14 cellular contexts compared by ENCODE assay signal in genomic region chr15:69390575-69390974, GRCh38. TPM values are rescaled to one million over a fixed set of nuclear protein-coding genes. Genes with fewer than 3 reads are reported as not detected.
DNase-seq lines count a peak whose midpoint lies in the region; ATAC-seq and TF ChIP-seq lines count a peak whose summit lies in the region.
"Had no signal": no experiment of that assay in that cellular context is flagged by ENCODE, and none has a peak within 500 bp of the region (broad histone marks: within the 10 kb centered on the region; RNA-seq: fewer than 3 reads in every experiment).

No MANE protein-coding gene starts in this region.

- H3K9me3 ChIP-seq in RWPE2 (ENCODE audit: severe bottlenecking) (no peaks in the 10 kb centered on the region), esophagus squamous epithelium (no peaks in the 10 kb centered on the region), trophoblast cell (ENCODE audit: insufficient read depth, low read depth, low read length) (no peaks in the 10 kb centered on the region)
- H3K9me3 ChIP-seq: testis had no signal

- intact Hi-C loops in esophagus squamous epithelium (cut with DNase I), result loop anchor here (5.0 kb wide), 1 partner anchor 333 kb away; no protein-coding TSS in a partner anchor

- H2BK5ac ChIP-seq in trophoblast cell (ENCODE audit: low read depth, low read length, poor library complexity), result no peak overlapping the region

- H3K79me2 ChIP-seq in trophoblast cell (ENCODE audit: control insufficient read depth, insufficient read depth, low read length, poor library complexity), result no peaks in the 10 kb centered on the region

- no peak overlapping the region for H2BK12ac ChIP-seq in trophoblast cell (ENCODE audit: low read length)

- H4K91ac ChIP-seq in trophoblast cell (ENCODE audit: low read depth, low read length), result no peak overlapping the region

- H3K14ac ChIP-seq in trophoblast cell (ENCODE audit: low read length), result no peak overlapping the region

- no peak overlapping the region for H3K18ac ChIP-seq in trophoblast cell (ENCODE audit: low read length)

- peak; percentile 77 for DNase-seq in GM03348 (ENCODE audit: low spot score)
- peak; percentile 84 for DNase-seq in RWPE2 (ENCODE audit: low spot score)
- DNase-seq in esophagus squamous epithelium (lab: John Stamatoyannopoulos, UW), result no peak
- peak; percentile 65 to 71 for DNase-seq in trophoblast cell
- no peak for DNase-seq in activated naive CD4-positive, alpha-beta T cell treated with anti-CD3 and anti-CD28 coated beads, Interleukin-2, amount 50 U/mL, for 72 hours (ENCODE audit: low spot score in 2 of 2)
- no peak for DNase-seq in osteocyte (ENCODE audit: extremely low spot score, unreplicated experiment)
- DNase-seq: activated CD4-positive, alpha-beta T cell treated with anti-CD3 and anti-CD28 coated beads, Interleukin-2, amount 10 ng/mL, durations not matched to agents 7 days and 5 days; activated effector memory CD4-positive, alpha-beta T cell treated with Interleukin-2 at 50 U/mL for 16 hours; Calu3; erythroblast; naive B cell; testis had no signal

- TF ChIP-seq POLR2A in esophagus squamous epithelium (IDR thresholded peaks at IDR 0.05), result no peak

- no peak overlapping the region for H4K8ac ChIP-seq in trophoblast cell (ENCODE audit: low read depth, low read length)

- ATAC-seq in RWPE2 (ENCODE audit: low read depth), result peak; percentile 59
- ATAC-seq in activated naive CD4-positive, alpha-beta T cell treated with anti-CD3 and anti-CD28 coated beads, Interleukin-2, amount 50 U/mL, for 72 hours, result no peak
- ATAC-seq in GM19324 (IDR thresholded peaks at IDR 0.05; ENCODE audit: low FRiP score, unreplicated experiment), result no peak
- no peak for ATAC-seq in HG02571 (IDR thresholded peaks at IDR 0.05; ENCODE audit: unreplicated experiment)

- no peak overlapping the region for H3K4me3 Mint-ChIP-seq in osteocyte (ENCODE audit: unreplicated experiment)
- H3K4me3 Mint-ChIP-seq: activated CD4-positive, alpha-beta T cell treated with anti-CD3 and anti-CD28 coated beads, Interleukin-2, amount 10 ng/mL, durations not matched to agents 7 days and 5 days; naive B cell had no signal

- H2AK5ac ChIP-seq in trophoblast cell (ENCODE audit: low read length), result no peak overlapping the region

- H3K4me2 ChIP-seq in trophoblast cell (ENCODE audit: low read length), result peak overlapping the region; percentile 23

- no peak overlapping the region for H4K12ac ChIP-seq in trophoblast cell (ENCODE audit: low read depth, low read length)

- H3K9me3 Mint-ChIP-seq in activated naive CD4-positive, alpha-beta T cell treated with anti-CD3 and anti-CD28 coated beads, Interleukin-2, amount 50 U/mL, for 72 hours, result no peaks in the 10 kb centered on the region
- no peaks in the 10 kb centered on the region for H3K9me3 Mint-ChIP-seq in osteocyte (ENCODE audit: unreplicated experiment)
- H3K9me3 Mint-ChIP-seq: activated CD4-positive, alpha-beta T cell treated with anti-CD3 and anti-CD28 coated beads, Interleukin-2, amount 10 ng/mL, durations not matched to agents 7 days and 5 days; naive B cell had no signal

- no peak overlapping the region for H3K23ac ChIP-seq in trophoblast cell (ENCODE audit: low read length)

- H3K27ac Mint-ChIP-seq in activated naive CD4-positive, alpha-beta T cell treated with anti-CD3 and anti-CD28 coated beads, Interleukin-2, amount 50 U/mL, for 72 hours, result no peak overlapping the region
- no peak overlapping the region for H3K27ac Mint-ChIP-seq in osteocyte (ENCODE audit: unreplicated experiment)
- H3K27ac Mint-ChIP-seq: activated CD4-positive, alpha-beta T cell treated with anti-CD3 and anti-CD28 coated beads, Interleukin-2, amount 10 ng/mL, durations not matched to agents 7 days and 5 days; naive B cell had no signal

- H3K36me3 Mint-ChIP-seq in activated naive CD4-positive, alpha-beta T cell treated with anti-CD3 and anti-CD28 coated beads, Interleukin-2, amount 50 U/mL, for 72 hours, result no peaks in the 10 kb centered on the region
- no peaks in the 10 kb centered on the region for H3K36me3 Mint-ChIP-seq in osteocyte (ENCODE audit: unreplicated experiment)
- H3K36me3 Mint-ChIP-seq: naive B cell had no signal

- H3K27me3 ChIP-seq in RWPE2 (ENCODE audit: insufficient read depth, poor library complexity, severe bottlenecking) (no peaks in the 10 kb centered on the region), esophagus squamous epithelium (peaks cover 0 to 9% (median 0%) of the 10 kb centered on the region in 4 donors), trophoblast cell (ENCODE audit: insufficient read depth, low read length) (no peaks in the 10 kb centered on the region)
- H3K27me3 ChIP-seq: testis had no signal

- no peak overlapping the region for H3K4ac ChIP-seq in trophoblast cell (ENCODE audit: low read depth, low read length)

- no peak overlapping the region for H3K9ac ChIP-seq in trophoblast cell (ENCODE audit: low read length)

- 55 to 77% methylated on average over 2 of the region's 2 CpGs for WGBS in esophagus squamous epithelium, 2 donors
- WGBS in trophoblast cell (ENCODE audit: extremely low coverage, insufficient coverage, insufficient read length), result no CpG with 5 or more reads among the region's 2 CpGs

- H3K36me3 ChIP-seq in RWPE2 (ENCODE audit: low read depth) (no peaks in the 10 kb centered on the region), esophagus squamous epithelium (no peaks in the 10 kb centered on the region), trophoblast cell (ENCODE audit: control insufficient read depth in 1 of 2, insufficient read depth in 2 of 2, low read length in 2 of 2) (no peaks in the 10 kb centered on the region)

- no peak overlapping the region for H3K4me3 ChIP-seq in RWPE2 (ENCODE audit: severe bottlenecking)
- H3K4me3 ChIP-seq in esophagus squamous epithelium, result no peak overlapping the region
- H3K4me3 ChIP-seq in trophoblast cell (ENCODE audit: low read depth, low read length), result no peak overlapping the region
- H3K4me3 ChIP-seq: testis had no signal

- no peaks in the 10 kb centered on the region for H3K27me3 Mint-ChIP-seq in osteocyte (ENCODE audit: unreplicated experiment)

- H3K27ac ChIP-seq in RWPE2 (ENCODE audit: poor library complexity, severe bottlenecking) (peak overlapping the region; percentile 53), esophagus squamous epithelium (peak overlapping the region in 3 of 4 donors; percentile 70 to 83 (median 81)), trophoblast cell (ENCODE audit: low read depth, low read length) (no peak overlapping the region)
- H3K27ac ChIP-seq: testis had no signal

- H2AFZ ChIP-seq in trophoblast cell (ENCODE audit: insufficient read depth, low read length, poor library complexity), result no peak overlapping the region

- H3K4me1 ChIP-seq in RWPE2 (ENCODE audit: insufficient read depth, poor library complexity, severe bottlenecking), result peaks cover 41% of the 10 kb centered on the region
- peaks cover 0 to 66% (median 5%) of the 10 kb centered on the region in 3 donors for H3K4me1 ChIP-seq in esophagus squamous epithelium
- H3K4me1 ChIP-seq in trophoblast cell (ENCODE audit: control insufficient read depth in 1 of 2, insufficient read depth in 2 of 2, low read length in 2 of 2), result peaks cover 14 to 22% of the 10 kb centered on the region in 2 experiments

- peaks cover 2% of the 10 kb centered on the region for H3K79me1 ChIP-seq in trophoblast cell (ENCODE audit: low read length)

- TF ChIP-seq CTCF in RWPE2 (IDR thresholded peaks at IDR 0.05; ENCODE audit: poor library complexity, severe bottlenecking) (no peak), esophagus squamous epithelium (IDR thresholded peaks at IDR 0.05) (no peak), osteocyte (IDR thresholded peaks at IDR 0.05) (no peak)

- no peak overlapping the region for H2BK120ac ChIP-seq in trophoblast cell (ENCODE audit: insufficient read depth, low read length, poor library complexity)

- peaks cover 38% of the 10 kb centered on the region for H3K4me1 Mint-ChIP-seq in osteocyte (ENCODE audit: unreplicated experiment)

RNA-seq across cellular contexts. Expression of gene KIF23, which starts 23.6 kb away (rescaled TPM):
- total RNA-seq in esophagus squamous epithelium, result 10 to 100 TPM; 13.5 to 33.2 (median 13.9) TPM
- 34.2 and 37.5 TPM in 2 replicates for polyA plus RNA-seq in trophoblast cell (2013)
- total RNA-seq in activated naive CD4-positive, alpha-beta T cell treated with anti-CD3 and anti-CD28 coated beads, Interleukin-2, amount 50 U/mL, for 72 hours, result 100 to 1,000 TPM in 1 of 2 donors, 10 to 100 TPM in 1; 45.0 to 120 TPM
- total RNA-seq in osteocyte, result 12.4 and 14.0 TPM in 2 replicates

Comparison
In these comparisons a context has a peak if more than half of its experiments do, and no peak if none do; other contexts are left out.
1. DNase-seq: peak in GM03348 (single experiment), RWPE2 (single experiment) and trophoblast cell (2 of 2); none in esophagus squamous epithelium (single experiment), activated naive CD4-positive, alpha-beta T cell treated with anti-CD3 and anti-CD28 coated beads, Interleukin-2, amount 50 U/mL, for 72 hours (0 of 2) and osteocyte (single experiment).